Comparison of ENCODE assay signal across 8 cellular contexts in the genomic region with DNA sequence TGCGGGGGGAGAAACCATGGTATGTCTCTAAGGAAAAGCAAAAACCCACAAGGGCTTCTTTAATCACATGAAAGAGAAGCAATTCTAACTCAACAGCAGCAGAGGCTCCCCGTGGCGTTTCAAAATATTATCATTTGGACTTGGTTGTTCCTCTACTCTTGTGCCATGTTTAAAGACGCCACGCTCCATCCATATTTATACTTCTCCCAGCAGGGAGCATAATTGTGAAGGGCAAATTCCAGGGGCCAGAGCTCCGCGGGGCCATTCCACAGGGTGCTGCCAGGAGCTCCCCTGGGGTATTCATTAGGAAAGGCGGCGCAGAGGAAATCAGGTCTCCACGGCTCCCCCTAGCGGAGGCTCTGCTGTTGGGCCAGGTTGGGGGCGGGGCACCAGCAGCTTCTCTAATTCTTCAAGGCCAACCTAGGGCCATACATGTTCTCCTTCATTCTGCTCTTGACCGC.
DNase-seq lines count a peak whose midpoint lies in the region; ATAC-seq and TF ChIP-seq lines count a peak whose summit lies in the region.

No MANE protein-coding gene starts in this region.

- peak; percentile 92 for ATAC-seq in HG02588 (IDR thresholded peaks at IDR 0.05; ENCODE audit: unreplicated experiment)

- H3K27ac Mint-ChIP-seq in mesothelial cell of epicardium, result no peak overlapping the region

- H3K27ac ChIP-seq in coronary artery (no peak overlapping the region), prostate gland (no peak overlapping the region)

- H3K36me3 Mint-ChIP-seq in mesothelial cell of epicardium, result no peaks in the 10 kb centered on the region

- no peaks in the 10 kb centered on the region for H3K9me3 ChIP-seq in prostate gland

- 71% methylated on average over 13 of the region's 13 CpGs for WGBS in prostate gland

- DNase-seq in GM12864 (ENCODE audit: low read depth) (peak; percentile 7), NCI-H2029 (lab: John Stamatoyannopoulos, UW) (peak; percentile 57), coronary artery (ENCODE audit: low spot score) (no peak), mesothelial cell of epicardium (ENCODE audit: low spot score in 2 of 2, unreplicated experiment in 2 of 2) (peak in 1 of 2 experiments; percentile 68), prostate gland (ENCODE audit: low spot score) (no peak)
- peak; percentile 87 for DNase-seq in activated CD4-positive, alpha-beta T cell treated with anti-CD3 and anti-CD28 coated beads for 48 hours
- DNase-seq in stimulated activated CD8-positive, alpha-beta memory T cell treated with anti-CD3 and anti-CD28 coated beads, Interleukin-7, amount 100 ng/mL, for 48 hours (ENCODE audit: extremely low read depth in 1 of 2, low read depth in 1 of 2), result peak; percentile 41 to 58

- peak overlapping the region; percentile 46 for H3K4me3 Mint-ChIP-seq in mesothelial cell of epicardium

- peaks cover 8% of the 10 kb centered on the region for H3K4me1 ChIP-seq in prostate gland (replicated peaks)

- no peaks in the 10 kb centered on the region for H3K36me3 ChIP-seq in prostate gland

- no peak for TF ChIP-seq POLR2A in prostate gland (IDR thresholded peaks at IDR 0.05)

- no peaks in the 10 kb centered on the region for H3K27me3 Mint-ChIP-seq in mesothelial cell of epicardium (ENCODE audit: low read depth)

- intact Hi-C loops in prostate gland (cut with DNase I), result no loop called here

- peak; percentile 92 for TF ChIP-seq CTCF in GM12864 (IDR thresholded peaks at IDR 0.05; ENCODE audit: low read depth, low read length, missing control alignments)
- peak; percentile 44 for TF ChIP-seq CTCF in coronary artery (IDR thresholded peaks at IDR 0.05)
- TF ChIP-seq CTCF in mesothelial cell of epicardium (IDR thresholded peaks at IDR 0.05; ENCODE audit: unreplicated experiment), result peak; percentile 57
- no peak for TF ChIP-seq CTCF in prostate gland (IDR thresholded peaks at IDR 0.05)

- H3K9me3 Mint-ChIP-seq in mesothelial cell of epicardium, result no peaks in the 10 kb centered on the region

- no peaks in the 10 kb centered on the region for H3K27me3 ChIP-seq in prostate gland (replicated peaks; ENCODE audit: insufficient read depth)

- peaks cover 10% of the 10 kb centered on the region for H3K4me1 Mint-ChIP-seq in mesothelial cell of epicardium

- no peak overlapping the region for H3K4me3 ChIP-seq in GM12864 (ENCODE audit: low read depth, low read length)
- H3K4me3 ChIP-seq in coronary artery, result no peak overlapping the region
- H3K4me3 ChIP-seq in prostate gland, result no peak overlapping the region

Comparison
In these comparisons a context has a peak if more than half of its experiments do, and no peak if none do; other contexts are left out.
1. DNase-seq: peak in GM12864 (single experiment), NCI-H2029 (single experiment), activated CD4-positive, alpha-beta T cell treated with anti-CD3 and anti-CD28 coated beads for 48 hours (single experiment) and stimulated activated CD8-positive, alpha-beta memory T cell treated with anti-CD3 and anti-CD28 coated beads, Interleukin-7, amount 100 ng/mL, for 48 hours (2 of 2); none in coronary artery (single experiment) and prostate gland (single experiment).
2. CTCF ChIP-seq: peak in GM12864 (single experiment), coronary artery (single experiment) and mesothelial cell of epicardium (single experiment); none in prostate gland (0 of 4).